ENCODE assay signal across 1 cellular context in genomic region chr9:116574027-116574679, GRCh38.
TF ChIP-seq lines count a peak whose summit lies in the region.

No MANE protein-coding gene starts in this region.

TF ChIP-seq in liver, 16 proteins besides CTCF, POLR2A, EP300 and RAD21 (continued from another document):
- TF ChIP-seq EGR1 (IDR thresholded peaks at IDR 0.05; ENCODE audit: low read depth in 2 of 2) (no peak), RXRA (IDR thresholded peaks at IDR 0.05) (peak in 1 of 2 donors; percentile 61), MAX (IDR thresholded peaks at IDR 0.05) (peak; percentile 57), GABPA (IDR thresholded peaks at IDR 0.05 in 1 of 2, conservative IDR thresholded peaks at IDR 0.05 in 1 of 2) (no peak)
